Comparison of ENCODE assay signal across 19 cellular contexts in the genomic region with DNA sequence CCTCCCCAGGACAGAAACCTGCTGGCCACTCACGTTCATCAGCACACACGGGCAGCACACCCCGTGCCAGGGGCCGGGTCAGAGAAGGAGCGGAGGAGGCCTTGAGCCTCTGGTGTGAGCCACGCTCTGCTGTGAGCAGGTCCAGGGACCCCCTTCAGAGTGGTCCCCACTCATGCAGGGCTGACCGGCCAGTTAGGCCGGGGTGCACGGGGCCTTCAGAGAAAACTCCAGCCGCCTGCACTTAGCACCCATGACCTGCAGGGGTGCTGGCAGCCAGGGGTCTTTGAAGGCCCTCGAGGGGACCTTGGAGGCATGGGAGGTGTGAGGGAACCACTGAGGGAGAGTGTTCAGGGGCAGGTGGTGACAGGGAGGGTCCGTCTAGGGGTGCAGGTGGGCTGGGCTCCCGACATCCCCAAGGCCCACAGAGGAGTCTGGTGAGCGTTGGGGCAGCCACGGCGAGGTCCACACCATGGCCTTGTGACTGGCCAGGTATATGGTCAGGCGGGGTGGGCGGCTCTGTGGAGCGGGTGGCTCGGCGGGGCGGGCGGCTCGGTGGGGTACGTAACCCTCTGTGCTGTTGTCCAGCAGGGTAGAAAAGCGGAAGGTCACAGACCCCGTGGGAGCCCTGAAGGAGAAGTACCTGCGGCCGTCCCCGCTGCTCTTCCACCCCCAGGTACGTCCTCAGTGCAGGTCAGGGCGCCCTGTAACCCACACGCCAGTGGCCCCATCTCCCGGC. TPM values are rescaled to one million over a fixed set of nuclear protein-coding genes. Genes with fewer than 3 reads are reported as not detected.
DNase-seq lines count a peak whose midpoint lies in the region; ATAC-seq, FAIRE-seq and TF ChIP-seq lines count a peak whose summit lies in the region.
"Had no signal": no experiment of that assay in that cellular context is flagged by ENCODE, and none has a peak within 500 bp of the region (broad histone marks: within the 10 kb centered on the region; RNA-seq: fewer than 3 reads in every experiment).

No MANE protein-coding gene starts in this region.

- no peak for TF ChIP-seq RAD21 in HepG2 (CRISPR knock-in tag; IDR thresholded peaks at IDR 0.05)

- H3K36me3 Mint-ChIP-seq in nephron progenitor cell (ENCODE audit: low read depth): no peaks in the 10 kb centered on the region
- H3K36me3 Mint-ChIP-seq in activated naive CD4-positive, alpha-beta T cell treated with anti-CD3 and anti-CD28 coated beads for 36 hours (ENCODE audit: low read depth): no peaks in the 10 kb centered on the region
- H3K36me3 Mint-ChIP-seq: CD8-positive, alpha-beta T cell had no signal

- no peak overlapping the region for H3K9ac ChIP-seq in HepG2 (ENCODE audit: insufficient read depth, low read depth, low read length)
- H3K9ac ChIP-seq: BLaER1 treated with 17β-estradiol and CSF1 and Interleukin-3, amounts not matched to agents 10 nM and 100 nM had no signal

- CTCF ChIA-PET in HepG2 (lab: Yijun Ruan, JAX; ENCODE audit: low intra/inter-chr PET ratio, low total read pairs): no interaction called here
- CTCF ChIA-PET in activated naive CD4-positive, alpha-beta T cell treated with anti-CD3 and anti-CD28 coated beads for 36 hours (lab: Charles Lee): no interaction called here

- H3K9me3 ChIP-seq in HepG2 (ENCODE audit: low read length) (peaks cover 11% of the 10 kb centered on the region), right lobe of liver (no peaks in the 10 kb centered on the region)
- H3K9me3 ChIP-seq: SJCRH30 had no signal

- BruUV-seq in HepG2 (replicated peaks; lab: Mats Ljungman, UMichigan): no TSS peak

- no peak overlapping the region for H3K4me2 ChIP-seq in HepG2 (ENCODE audit: low read depth, low read length)
- H3K4me2 ChIP-seq: BLaER1 treated with 17β-estradiol and CSF1 and Interleukin-3, amounts not matched to agents 10 nM and 100 nM; PC-9 had no signal

- H3K27ac ChIP-seq in HepG2 (ENCODE audit: extremely low read length, insufficient read depth, low read length): no peak overlapping the region
- no peak overlapping the region for H3K27ac ChIP-seq in right lobe of liver
- H3K27ac ChIP-seq: BLaER1 treated with 17β-estradiol and CSF1 and Interleukin-3, amounts not matched to agents 10 nM and 100 nM; PC-9; SJCRH30 had no signal

- no peak for TF ChIP-seq EP300 in HepG2 (IDR thresholded peaks at IDR 0.05; ENCODE audit: low read depth in 2 of 2, low read length in 2 of 2)
- no peak for TF ChIP-seq EP300 in HepG2 (CRISPR knock-in tag; IDR thresholded peaks at IDR 0.05; ENCODE audit: borderline replicate concordance)

- H2AFZ ChIP-seq in HepG2 (ENCODE audit: low read length): no peak overlapping the region
- H2AFZ ChIP-seq: PC-9 had no signal

- H3K9me3 Mint-ChIP-seq in nephron progenitor cell: peaks cover 6% of the 10 kb centered on the region
- peaks cover 2% of the 10 kb centered on the region for H3K9me3 Mint-ChIP-seq in activated naive CD4-positive, alpha-beta T cell treated with anti-CD3 and anti-CD28 coated beads for 36 hours
- H3K9me3 Mint-ChIP-seq: CD8-positive, alpha-beta T cell had no signal

- intact Hi-C loops in HepG2 (cut with micrococcal nuclease; ENCODE audit: unreplicated experiment) (loop anchor here (5.0 kb wide), 1 partner anchor 347 kb away; a partner anchor contains a TSS), right lobe of liver (cut with DNase I) (loop anchor here in 1 of 2 donors (5.0 kb wide), 1 partner anchor 397 kb away; no protein-coding TSS in a partner anchor)
- intact Hi-C loops in activated naive CD4-positive, alpha-beta T cell treated with anti-CD3 and anti-CD28 coated beads for 36 hours (cut with micrococcal nuclease): no loop called here

- H3K4me3 Mint-ChIP-seq in nephron progenitor cell: no peak overlapping the region
- no peak overlapping the region for H3K4me3 Mint-ChIP-seq in activated naive CD4-positive, alpha-beta T cell treated with anti-CD3 and anti-CD28 coated beads for 36 hours
- H3K4me3 Mint-ChIP-seq: CD8-positive, alpha-beta T cell had no signal

- ATAC-seq in HepG2: peak; percentile 28
- no peak for ATAC-seq in right lobe of liver
- no peak for ATAC-seq in GM18520 (IDR thresholded peaks at IDR 0.05; ENCODE audit: unreplicated experiment)
- ATAC-seq: CD8-positive, alpha-beta T cell had no signal

- H3K27ac Mint-ChIP-seq in nephron progenitor cell: no peak overlapping the region
- no peak overlapping the region for H3K27ac Mint-ChIP-seq in activated naive CD4-positive, alpha-beta T cell treated with anti-CD3 and anti-CD28 coated beads for 36 hours
- H3K27ac Mint-ChIP-seq: CD8-positive, alpha-beta T cell had no signal

- no peaks in the 10 kb centered on the region for H3K79me2 ChIP-seq in HepG2 (ENCODE audit: insufficient read depth, low read length)

- H3K27me3 Mint-ChIP-seq in nephron progenitor cell (ENCODE audit: low read depth, poor library complexity): peaks cover 14% of the 10 kb centered on the region
- H3K27me3 Mint-ChIP-seq in activated naive CD4-positive, alpha-beta T cell treated with anti-CD3 and anti-CD28 coated beads for 36 hours (ENCODE audit: low read depth): no peaks in the 10 kb centered on the region

- in situ Hi-C loops in HepG2 (cut with HindIII; ENCODE audit: extremely low pct_ligation_motif_present, low pct_unique_long_range_greater_than_20kb): no loop called here
- in situ Hi-C loops in astrocyte of the cerebellum (cut with HindIII; ENCODE audit: low sequenced_read_pairs): no loop called here

- H4K20me1 ChIP-seq in HepG2 (ENCODE audit: insufficient read depth, low read length): no peaks in the 10 kb centered on the region

- 66% methylated on average over 16 of the region's 34 CpGs for WGBS in HepG2 (ENCODE audit: low lambda C conversion rate)
- 75% methylated on average over 8 of the region's 34 CpGs for WGBS in right lobe of liver (ENCODE audit: insufficient coverage, low coverage, low lambda C conversion rate, missing lambda C conversion rate)

- POLR2A ChIA-PET in HepG2 (lab: Yijun Ruan, JAX): no interaction called here

- H3K27me3 ChIP-seq in HepG2 (ENCODE audit: control insufficient read depth in 1 of 2, insufficient read depth in 2 of 2, low read length in 2 of 2) (peaks cover 0 to 9% of the 10 kb centered on the region in 2 experiments; a peak in 4 of 5 replicates), right lobe of liver (no peaks in the 10 kb centered on the region)
- H3K27me3 ChIP-seq: SJCRH30 had no signal

- H3K36me3 ChIP-seq in HepG2 (replicated peaks in 1 of 2; ENCODE audit: control insufficient read depth in 1 of 2, insufficient read depth in 2 of 2, low read length in 2 of 2) (no peaks in the 10 kb centered on the region), right lobe of liver (no peaks in the 10 kb centered on the region)
- H3K36me3 ChIP-seq: BLaER1 treated with 17β-estradiol and CSF1 and Interleukin-3, amounts not matched to agents 10 nM and 100 nM; SJCRH30 had no signal

- H3K4me1 ChIP-seq in HepG2 (ENCODE audit: insufficient read depth, low read length): peaks cover 30% of the 10 kb centered on the region
- no peaks in the 10 kb centered on the region for H3K4me1 ChIP-seq in right lobe of liver
- H3K4me1 ChIP-seq: SJCRH30 had no signal

- peaks cover 14% of the 10 kb centered on the region for H3K4me1 Mint-ChIP-seq in nephron progenitor cell
- H3K4me1 Mint-ChIP-seq in activated naive CD4-positive, alpha-beta T cell treated with anti-CD3 and anti-CD28 coated beads for 36 hours (ENCODE audit: low read depth): no peaks in the 10 kb centered on the region

- no peak for TF ChIP-seq POLR2A in HepG2 (IDR thresholded peaks at IDR 0.05; ENCODE audit: insufficient read depth in 1 of 2, low read depth in 2 of 2, low read length in 2 of 2)
- TF ChIP-seq POLR2A in right lobe of liver (IDR thresholded peaks at IDR 0.05): no peak

- no peak overlapping the region for H3K4me3 ChIP-seq in HepG2 (replicated peaks in 1 of 3; ENCODE audit: insufficient read depth in 1 of 3, low read depth in 2 of 3, low read length in 3 of 3)
- no peak overlapping the region for H3K4me3 ChIP-seq in right lobe of liver
- H3K4me3 ChIP-seq in astrocyte of the cerebellum (ENCODE audit: low read depth, low read length): no peak overlapping the region
- H3K4me3 ChIP-seq: BLaER1 treated with 17β-estradiol and CSF1 and Interleukin-3, amounts not matched to agents 10 nM and 100 nM; PC-9; SJCRH30 had no signal

- FAIRE-seq in HepG2 (lab: Jason Lieb, UNC): no peak
- FAIRE-seq: D721Med, H54 had no signal

- DNase-seq in HepG2 (ENCODE audit: low spot score) (no peak), right lobe of liver (no peak), astrocyte of the cerebellum (ENCODE audit: low read depth) (no peak), nephron progenitor cell (no peak), OCI-M2 (lab: John Stamatoyannopoulos, UW; ENCODE audit: unreplicated experiment) (no peak)
- DNase-seq in activated naive CD4-positive, alpha-beta T cell treated with anti-CD3 and anti-CD28 coated beads for 36 hours: no peak
- DNase-seq: CD8-positive, alpha-beta T cell; DMS79; NCI-H1417; NCI-H187 treated with DMSO at 0.1 percent for 48 hours; NCI-H226; NCI-H524; NCI-H82; PC-9; SJCRH30 had no signal

- TF ChIP-seq CTCF in HepG2 (CRISPR knock-in tag; IDR thresholded peaks at IDR 0.05): no peak
- no peak for TF ChIP-seq CTCF in right lobe of liver (IDR thresholded peaks at IDR 0.05)
- TF ChIP-seq CTCF in astrocyte of the cerebellum (IDR thresholded peaks at IDR 0.05; ENCODE audit: low read depth, low read length, missing control alignments): peak; percentile 5
- peak; percentile 16 for TF ChIP-seq CTCF in nephron progenitor cell (IDR thresholded peaks at IDR 0.05)

RNA-seq across cellular contexts. Expression of a gene that starts 40.3 kb away (rescaled TPM):
- total RNA-seq in HepG2 (2016; rRNA removed; fragmentation: Illumina TruSeq; extraction: Trizol) (15.9 and 20.3 TPM in 2 replicates), right lobe of liver (10 to 100 TPM in 2 of 6 experiments, 1 to 10 TPM in 4; 2.1 to 16.3 (median 7.5) TPM)
- total RNA-seq in HepG2 (2016; cell fraction: cytosol; rRNA removed; fragmentation: Illumina TruSeq; extraction: Trizol; ENCODE audit: low read depth): 6.0 and 6.6 TPM in 2 replicates
- total RNA-seq in HepG2 (2016; cell fraction: insoluble cytoplasmic fraction; rRNA removed; fragmentation: Illumina TruSeq; extraction: Trizol): 14.5 and 24.2 TPM in 2 replicates
- 7.4 and 7.6 TPM in 2 replicates for total RNA-seq in HepG2 (2016; cell fraction: membrane; rRNA removed; fragmentation: Illumina TruSeq; extraction: Trizol)
- total RNA-seq in HepG2 (2016; cell fraction: nucleus; rRNA removed; fragmentation: Illumina TruSeq; extraction: Trizol): 21.4 and 22.0 TPM in 2 replicates
- 39.9 and 59.7 TPM in 2 replicates for polyA plus RNA-seq in HepG2 (2011; rRNA removed)
- 23.3 and 35.8 TPM in 2 replicates for polyA plus RNA-seq in HepG2 (2011; cell fraction: cytosol; rRNA removed)
- 382 and 454 TPM in 2 replicates for polyA plus RNA-seq in HepG2 (2011; cell fraction: nucleus; rRNA removed)
- 19.7 and 28.0 TPM in 2 replicates for polyA plus RNA-seq in HepG2 (2012)
- polyA plus RNA-seq in HepG2 (2016; cell fraction: cytosol; fragmentation: Illumina TruSeq; extraction: Trizol; ENCODE audit: low read depth): 2.5 and 2.8 TPM in 2 replicates
- 12.5 and 17.8 TPM in 2 replicates for polyA plus RNA-seq in HepG2 (2016; cell fraction: insoluble cytoplasmic fraction; fragmentation: Illumina TruSeq; extraction: Trizol; ENCODE audit: low read depth)
- 4.2 and 4.8 TPM in 2 replicates for polyA plus RNA-seq in HepG2 (2016; cell fraction: membrane; fragmentation: Illumina TruSeq; extraction: Trizol; ENCODE audit: low read depth)
- 58.7 and 59.2 TPM in 2 replicates for polyA plus RNA-seq in HepG2 (2016; cell fraction: nucleus; fragmentation: Illumina TruSeq; extraction: Trizol; ENCODE audit: insufficient read depth, low read depth)
- polyA minus RNA-seq in HepG2 (2011; rRNA and poly(A)+ RNA removed; ENCODE audit: low replicate concordance): 30.5 and 69.1 TPM in 2 replicates
- 13.4 and 17.4 TPM in 2 replicates for polyA minus RNA-seq in HepG2 (2011; cell fraction: cytosol; rRNA and poly(A)+ RNA removed)
- 38.4 and 41.6 TPM in 2 replicates for polyA minus RNA-seq in HepG2 (2011; cell fraction: nucleus; rRNA and poly(A)+ RNA removed)
- total RNA-seq in activated naive CD4-positive, alpha-beta T cell treated with anti-CD3 and anti-CD28 coated beads for 36 hours: under 1 TPM; 0.17 TPM
- total RNA-seq: CD8-positive, alpha-beta T cell had no signal

Comparison
In these comparisons a context has a peak if more than half of its experiments do, and no peak if none do; other contexts are left out.
1. CTCF ChIP-seq: peak in astrocyte of the cerebellum (single experiment) and nephron progenitor cell (single experiment); none in HepG2 (single experiment) and right lobe of liver (0 of 4).